In the genomic region with DNA sequence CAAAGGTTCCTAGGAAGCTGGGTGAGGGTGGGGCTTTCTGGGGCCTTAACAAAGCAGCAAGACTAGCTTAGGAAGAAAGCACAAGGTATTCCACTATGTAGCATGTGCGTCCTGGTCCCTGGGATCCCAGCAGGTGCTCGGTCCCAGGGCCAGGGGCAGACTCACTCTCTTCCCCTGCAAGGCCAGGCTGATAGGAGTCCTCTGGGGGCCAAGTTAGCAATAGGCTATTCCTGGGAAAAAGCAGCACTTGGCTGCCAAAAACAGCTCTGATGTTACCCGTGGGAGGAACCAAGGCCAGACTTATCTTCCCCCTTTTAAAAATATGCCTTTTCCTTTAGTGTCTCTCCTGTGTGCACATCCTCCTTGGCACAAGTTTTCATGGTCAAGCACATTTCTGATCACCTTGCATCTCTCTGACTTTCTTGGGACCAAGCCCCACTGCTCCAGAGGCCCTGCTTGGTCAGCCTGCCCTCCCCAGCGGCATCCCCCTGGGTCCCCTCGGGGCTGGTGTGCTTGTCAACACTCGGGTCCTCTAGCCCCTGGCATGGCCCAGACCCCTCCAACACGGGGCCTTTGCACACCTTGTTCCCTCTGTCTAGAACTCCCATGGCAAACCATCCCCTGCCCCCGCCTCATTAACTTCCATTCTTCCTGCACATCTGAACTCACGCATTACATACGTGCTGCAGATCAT, we compare ENCODE assay signal across 1 cellular context.
TF ChIP-seq lines count a peak whose summit lies in the region.

No MANE protein-coding gene starts in this region.

TF ChIP-seq in HepG2, 621 proteins besides CTCF, POLR2A, EP300 and RAD21:
- TF ChIP-seq SMARCC2 (IDR thresholded peaks at IDR 0.05) (no peak), ZNF790 (CRISPR knock-in tag; IDR thresholded peaks at IDR 0.05; ENCODE audit: borderline replicate concordance) (no peak), FOXO4 (CRISPR knock-in tag; conservative IDR thresholded peaks at IDR 0.05) (0 out of 2 replicates have a peak, but pooled peaks have one; percentile 25), BRD4 (CRISPR knock-in tag; IDR thresholded peaks at IDR 0.05) (0 out of 2 replicates have a peak, but pooled peaks have one; percentile 28), ASH2L (IDR thresholded peaks at IDR 0.05; ENCODE audit: insufficient read length, low read depth, low read length) (no peak), ZNF703 (CRISPR knock-in tag; IDR thresholded peaks at IDR 0.05; ENCODE audit: borderline replicate concordance) (no peak), ZNF232 (CRISPR knock-in tag; IDR thresholded peaks at IDR 0.05; ENCODE audit: borderline replicate concordance) (no peak), ZNF670 (CRISPR knock-in tag; IDR thresholded peaks at IDR 0.05; ENCODE audit: borderline replicate concordance) (no peak), ZNF841 (CRISPR knock-in tag; IDR thresholded peaks at IDR 0.05; ENCODE audit: borderline replicate concordance) (no peak)
- TF ChIP-seq, protein P1, sequence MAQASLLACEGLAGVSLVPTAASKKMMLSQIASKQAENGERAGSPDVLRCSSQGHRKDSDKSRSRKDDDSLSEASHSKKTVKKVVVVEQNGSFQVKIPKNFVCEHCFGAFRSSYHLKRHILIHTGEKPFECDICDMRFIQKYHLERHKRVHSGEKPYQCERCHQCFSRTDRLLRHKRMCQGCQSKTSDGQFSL (CRISPR knock-in tag; IDR thresholded peaks at IDR 0.05), result no peak
